ENCODE assay signal across 1 cellular context in the genomic region with DNA sequence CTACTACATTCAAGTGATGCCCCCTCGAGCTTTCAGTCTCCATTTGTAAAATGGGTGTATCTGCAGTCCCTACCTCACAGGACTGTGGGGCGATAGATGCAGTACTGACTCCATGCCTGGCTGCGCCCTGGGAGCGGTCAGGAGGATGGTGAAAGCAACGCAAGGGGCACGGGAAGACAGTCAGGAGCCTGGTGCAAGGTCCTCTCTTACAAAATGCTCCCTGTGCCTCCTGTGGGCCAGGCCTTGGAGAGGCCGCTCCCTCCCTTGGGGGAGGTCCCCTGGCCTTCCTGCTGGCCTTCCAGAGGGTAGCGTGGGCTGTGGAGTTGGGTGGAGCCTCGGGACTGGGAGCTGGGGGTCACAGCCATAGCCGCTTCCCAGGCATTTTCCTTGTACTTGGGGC.
TF ChIP-seq lines count a peak whose summit lies in the region.

No MANE protein-coding gene starts in this region.

TF ChIP-seq in GM23338, 12 proteins besides CTCF, POLR2A, EP300 and RAD21 (continued from another document):
- TF ChIP-seq, protein P1, sequence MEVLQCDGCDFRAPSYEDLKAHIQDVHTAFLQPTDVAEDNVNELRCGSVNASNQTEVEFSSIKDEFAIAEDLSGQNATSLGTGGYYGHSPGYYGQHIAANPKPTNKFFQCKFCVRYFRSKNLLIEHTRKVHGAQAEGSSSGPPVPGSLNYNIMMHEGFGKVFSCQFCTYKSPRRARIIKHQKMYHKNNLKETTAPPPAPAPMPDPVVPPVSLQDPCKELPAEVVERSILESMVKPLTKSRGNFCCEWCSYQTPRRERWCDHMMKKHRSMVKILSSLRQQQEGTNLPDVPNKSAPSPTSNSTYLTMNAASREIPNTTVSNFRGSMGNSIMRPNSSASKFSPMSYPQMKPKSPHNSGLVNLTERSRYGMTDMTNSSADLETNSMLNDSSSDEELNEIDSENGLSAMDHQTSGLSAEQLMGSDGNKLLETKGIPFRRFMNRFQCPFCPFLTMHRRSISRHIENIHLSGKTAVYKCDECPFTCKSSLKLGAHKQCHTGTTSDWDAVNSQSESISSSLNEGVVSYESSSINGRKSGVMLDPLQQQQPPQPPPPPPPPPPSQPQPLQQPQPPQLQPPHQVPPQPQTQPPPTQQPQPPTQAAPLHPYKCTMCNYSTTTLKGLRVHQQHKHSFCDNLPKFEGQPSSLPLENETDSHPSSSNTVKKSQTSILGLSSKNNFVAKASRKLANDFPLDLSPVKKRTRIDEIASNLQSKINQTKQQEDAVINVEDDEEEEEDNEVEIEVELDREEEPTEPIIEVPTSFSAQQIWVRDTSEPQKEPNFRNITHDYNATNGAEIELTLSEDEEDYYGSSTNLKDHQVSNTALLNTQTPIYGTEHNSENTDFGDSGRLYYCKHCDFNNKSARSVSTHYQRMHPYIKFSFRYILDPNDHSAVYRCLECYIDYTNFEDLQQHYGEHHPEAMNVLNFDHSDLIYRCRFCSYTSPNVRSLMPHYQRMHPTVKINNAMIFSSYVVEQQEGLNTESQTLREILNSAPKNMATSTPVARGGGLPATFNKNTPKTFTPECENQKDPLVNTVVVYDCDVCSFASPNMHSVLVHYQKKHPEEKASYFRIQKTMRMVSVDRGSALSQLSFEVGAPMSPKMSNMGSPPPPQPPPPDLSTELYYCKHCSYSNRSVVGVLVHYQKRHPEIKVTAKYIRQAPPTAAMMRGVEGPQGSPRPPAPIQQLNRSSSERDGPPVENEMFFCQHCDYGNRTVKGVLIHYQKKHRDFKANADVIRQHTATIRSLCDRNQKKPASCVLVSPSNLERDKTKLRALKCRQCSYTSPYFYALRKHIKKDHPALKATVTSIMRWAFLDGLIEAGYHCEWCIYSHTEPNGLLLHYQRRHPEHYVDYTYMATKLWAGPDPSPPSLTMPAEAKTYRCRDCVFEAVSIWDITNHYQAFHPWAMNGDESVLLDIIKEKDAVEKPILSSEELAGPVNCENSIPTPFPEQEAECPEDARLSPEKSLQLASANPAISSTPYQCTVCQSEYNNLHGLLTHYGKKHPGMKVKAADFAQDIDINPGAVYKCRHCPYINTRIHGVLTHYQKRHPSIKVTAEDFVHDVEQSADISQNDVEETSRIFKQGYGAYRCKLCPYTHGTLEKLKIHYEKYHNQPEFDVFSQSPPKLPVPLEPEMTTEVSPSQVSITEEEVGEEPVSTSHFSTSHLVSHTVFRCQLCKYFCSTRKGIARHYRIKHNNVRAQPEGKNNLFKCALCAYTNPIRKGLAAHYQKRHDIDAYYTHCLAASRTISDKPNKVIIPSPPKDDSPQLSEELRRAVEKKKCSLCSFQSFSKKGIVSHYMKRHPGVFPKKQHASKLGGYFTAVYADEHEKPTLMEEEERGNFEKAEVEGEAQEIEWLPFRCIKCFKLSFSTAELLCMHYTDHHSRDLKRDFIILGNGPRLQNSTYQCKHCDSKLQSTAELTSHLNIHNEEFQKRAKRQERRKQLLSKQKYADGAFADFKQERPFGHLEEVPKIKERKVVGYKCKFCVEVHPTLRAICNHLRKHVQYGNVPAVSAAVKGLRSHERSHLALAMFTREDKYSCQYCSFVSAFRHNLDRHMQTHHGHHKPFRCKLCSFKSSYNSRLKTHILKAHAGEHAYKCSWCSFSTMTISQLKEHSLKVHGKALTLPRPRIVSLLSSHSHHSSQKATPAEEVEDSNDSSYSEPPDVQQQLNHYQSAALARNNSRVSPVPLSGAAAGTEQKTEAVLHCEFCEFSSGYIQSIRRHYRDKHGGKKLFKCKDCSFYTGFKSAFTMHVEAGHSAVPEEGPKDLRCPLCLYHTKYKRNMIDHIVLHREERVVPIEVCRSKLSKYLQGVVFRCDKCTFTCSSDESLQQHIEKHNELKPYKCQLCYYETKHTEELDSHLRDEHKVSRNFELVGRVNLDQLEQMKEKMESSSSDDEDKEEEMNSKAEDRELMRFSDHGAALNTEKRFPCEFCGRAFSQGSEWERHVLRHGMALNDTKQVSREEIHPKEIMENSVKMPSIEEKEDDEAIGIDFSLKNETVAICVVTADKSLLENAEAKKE (CRISPR knock-in tag; IDR thresholded peaks at IDR 0.05), result no peak
- TF ChIP-seq EZH2phosphoT487 (IDR thresholded peaks at IDR 0.05; ENCODE audit: unreplicated experiment), result no peak
- TF ChIP-seq, protein P2, sequence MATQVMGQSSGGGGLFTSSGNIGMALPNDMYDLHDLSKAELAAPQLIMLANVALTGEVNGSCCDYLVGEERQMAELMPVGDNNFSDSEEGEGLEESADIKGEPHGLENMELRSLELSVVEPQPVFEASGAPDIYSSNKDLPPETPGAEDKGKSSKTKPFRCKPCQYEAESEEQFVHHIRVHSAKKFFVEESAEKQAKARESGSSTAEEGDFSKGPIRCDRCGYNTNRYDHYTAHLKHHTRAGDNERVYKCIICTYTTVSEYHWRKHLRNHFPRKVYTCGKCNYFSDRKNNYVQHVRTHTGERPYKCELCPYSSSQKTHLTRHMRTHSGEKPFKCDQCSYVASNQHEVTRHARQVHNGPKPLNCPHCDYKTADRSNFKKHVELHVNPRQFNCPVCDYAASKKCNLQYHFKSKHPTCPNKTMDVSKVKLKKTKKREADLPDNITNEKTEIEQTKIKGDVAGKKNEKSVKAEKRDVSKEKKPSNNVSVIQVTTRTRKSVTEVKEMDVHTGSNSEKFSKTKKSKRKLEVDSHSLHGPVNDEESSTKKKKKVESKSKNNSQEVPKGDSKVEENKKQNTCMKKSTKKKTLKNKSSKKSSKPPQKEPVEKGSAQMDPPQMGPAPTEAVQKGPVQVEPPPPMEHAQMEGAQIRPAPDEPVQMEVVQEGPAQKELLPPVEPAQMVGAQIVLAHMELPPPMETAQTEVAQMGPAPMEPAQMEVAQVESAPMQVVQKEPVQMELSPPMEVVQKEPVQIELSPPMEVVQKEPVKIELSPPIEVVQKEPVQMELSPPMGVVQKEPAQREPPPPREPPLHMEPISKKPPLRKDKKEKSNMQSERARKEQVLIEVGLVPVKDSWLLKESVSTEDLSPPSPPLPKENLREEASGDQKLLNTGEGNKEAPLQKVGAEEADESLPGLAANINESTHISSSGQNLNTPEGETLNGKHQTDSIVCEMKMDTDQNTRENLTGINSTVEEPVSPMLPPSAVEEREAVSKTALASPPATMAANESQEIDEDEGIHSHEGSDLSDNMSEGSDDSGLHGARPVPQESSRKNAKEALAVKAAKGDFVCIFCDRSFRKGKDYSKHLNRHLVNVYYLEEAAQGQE (IDR thresholded peaks at IDR 0.05; ENCODE audit: unreplicated experiment), result no peak
- no peak for TF ChIP-seq NANOG (IDR thresholded peaks at IDR 0.05; ENCODE audit: borderline replicate concordance)
